In the genomic region with DNA sequence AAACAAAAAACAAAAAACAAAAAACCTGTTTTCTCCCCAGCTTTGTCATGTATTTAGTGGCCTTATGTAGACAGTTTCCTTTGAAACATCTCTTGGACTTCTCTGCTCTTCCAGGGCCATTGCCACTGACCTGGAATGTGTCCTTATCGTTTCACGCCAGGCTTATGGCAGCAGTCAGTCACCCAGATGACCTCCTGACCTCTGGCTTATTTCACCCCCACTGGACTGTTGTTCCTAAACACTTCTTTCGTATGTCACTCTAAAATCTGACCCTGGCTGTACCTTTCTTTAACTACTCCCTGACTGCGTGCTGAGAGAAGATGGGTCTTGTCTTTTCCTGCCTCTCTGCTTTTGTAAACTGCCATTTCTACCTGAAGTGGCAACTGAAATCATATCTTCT, we compare ENCODE assay signal across 1 cellular context.
TF ChIP-seq lines count a peak whose summit lies in the region.

No MANE protein-coding gene starts in this region.

TF ChIP-seq in K562, 482 proteins besides CTCF, POLR2A, EP300 and RAD21 (continued from another document and continues in another):
- TF ChIP-seq, protein P1, sequence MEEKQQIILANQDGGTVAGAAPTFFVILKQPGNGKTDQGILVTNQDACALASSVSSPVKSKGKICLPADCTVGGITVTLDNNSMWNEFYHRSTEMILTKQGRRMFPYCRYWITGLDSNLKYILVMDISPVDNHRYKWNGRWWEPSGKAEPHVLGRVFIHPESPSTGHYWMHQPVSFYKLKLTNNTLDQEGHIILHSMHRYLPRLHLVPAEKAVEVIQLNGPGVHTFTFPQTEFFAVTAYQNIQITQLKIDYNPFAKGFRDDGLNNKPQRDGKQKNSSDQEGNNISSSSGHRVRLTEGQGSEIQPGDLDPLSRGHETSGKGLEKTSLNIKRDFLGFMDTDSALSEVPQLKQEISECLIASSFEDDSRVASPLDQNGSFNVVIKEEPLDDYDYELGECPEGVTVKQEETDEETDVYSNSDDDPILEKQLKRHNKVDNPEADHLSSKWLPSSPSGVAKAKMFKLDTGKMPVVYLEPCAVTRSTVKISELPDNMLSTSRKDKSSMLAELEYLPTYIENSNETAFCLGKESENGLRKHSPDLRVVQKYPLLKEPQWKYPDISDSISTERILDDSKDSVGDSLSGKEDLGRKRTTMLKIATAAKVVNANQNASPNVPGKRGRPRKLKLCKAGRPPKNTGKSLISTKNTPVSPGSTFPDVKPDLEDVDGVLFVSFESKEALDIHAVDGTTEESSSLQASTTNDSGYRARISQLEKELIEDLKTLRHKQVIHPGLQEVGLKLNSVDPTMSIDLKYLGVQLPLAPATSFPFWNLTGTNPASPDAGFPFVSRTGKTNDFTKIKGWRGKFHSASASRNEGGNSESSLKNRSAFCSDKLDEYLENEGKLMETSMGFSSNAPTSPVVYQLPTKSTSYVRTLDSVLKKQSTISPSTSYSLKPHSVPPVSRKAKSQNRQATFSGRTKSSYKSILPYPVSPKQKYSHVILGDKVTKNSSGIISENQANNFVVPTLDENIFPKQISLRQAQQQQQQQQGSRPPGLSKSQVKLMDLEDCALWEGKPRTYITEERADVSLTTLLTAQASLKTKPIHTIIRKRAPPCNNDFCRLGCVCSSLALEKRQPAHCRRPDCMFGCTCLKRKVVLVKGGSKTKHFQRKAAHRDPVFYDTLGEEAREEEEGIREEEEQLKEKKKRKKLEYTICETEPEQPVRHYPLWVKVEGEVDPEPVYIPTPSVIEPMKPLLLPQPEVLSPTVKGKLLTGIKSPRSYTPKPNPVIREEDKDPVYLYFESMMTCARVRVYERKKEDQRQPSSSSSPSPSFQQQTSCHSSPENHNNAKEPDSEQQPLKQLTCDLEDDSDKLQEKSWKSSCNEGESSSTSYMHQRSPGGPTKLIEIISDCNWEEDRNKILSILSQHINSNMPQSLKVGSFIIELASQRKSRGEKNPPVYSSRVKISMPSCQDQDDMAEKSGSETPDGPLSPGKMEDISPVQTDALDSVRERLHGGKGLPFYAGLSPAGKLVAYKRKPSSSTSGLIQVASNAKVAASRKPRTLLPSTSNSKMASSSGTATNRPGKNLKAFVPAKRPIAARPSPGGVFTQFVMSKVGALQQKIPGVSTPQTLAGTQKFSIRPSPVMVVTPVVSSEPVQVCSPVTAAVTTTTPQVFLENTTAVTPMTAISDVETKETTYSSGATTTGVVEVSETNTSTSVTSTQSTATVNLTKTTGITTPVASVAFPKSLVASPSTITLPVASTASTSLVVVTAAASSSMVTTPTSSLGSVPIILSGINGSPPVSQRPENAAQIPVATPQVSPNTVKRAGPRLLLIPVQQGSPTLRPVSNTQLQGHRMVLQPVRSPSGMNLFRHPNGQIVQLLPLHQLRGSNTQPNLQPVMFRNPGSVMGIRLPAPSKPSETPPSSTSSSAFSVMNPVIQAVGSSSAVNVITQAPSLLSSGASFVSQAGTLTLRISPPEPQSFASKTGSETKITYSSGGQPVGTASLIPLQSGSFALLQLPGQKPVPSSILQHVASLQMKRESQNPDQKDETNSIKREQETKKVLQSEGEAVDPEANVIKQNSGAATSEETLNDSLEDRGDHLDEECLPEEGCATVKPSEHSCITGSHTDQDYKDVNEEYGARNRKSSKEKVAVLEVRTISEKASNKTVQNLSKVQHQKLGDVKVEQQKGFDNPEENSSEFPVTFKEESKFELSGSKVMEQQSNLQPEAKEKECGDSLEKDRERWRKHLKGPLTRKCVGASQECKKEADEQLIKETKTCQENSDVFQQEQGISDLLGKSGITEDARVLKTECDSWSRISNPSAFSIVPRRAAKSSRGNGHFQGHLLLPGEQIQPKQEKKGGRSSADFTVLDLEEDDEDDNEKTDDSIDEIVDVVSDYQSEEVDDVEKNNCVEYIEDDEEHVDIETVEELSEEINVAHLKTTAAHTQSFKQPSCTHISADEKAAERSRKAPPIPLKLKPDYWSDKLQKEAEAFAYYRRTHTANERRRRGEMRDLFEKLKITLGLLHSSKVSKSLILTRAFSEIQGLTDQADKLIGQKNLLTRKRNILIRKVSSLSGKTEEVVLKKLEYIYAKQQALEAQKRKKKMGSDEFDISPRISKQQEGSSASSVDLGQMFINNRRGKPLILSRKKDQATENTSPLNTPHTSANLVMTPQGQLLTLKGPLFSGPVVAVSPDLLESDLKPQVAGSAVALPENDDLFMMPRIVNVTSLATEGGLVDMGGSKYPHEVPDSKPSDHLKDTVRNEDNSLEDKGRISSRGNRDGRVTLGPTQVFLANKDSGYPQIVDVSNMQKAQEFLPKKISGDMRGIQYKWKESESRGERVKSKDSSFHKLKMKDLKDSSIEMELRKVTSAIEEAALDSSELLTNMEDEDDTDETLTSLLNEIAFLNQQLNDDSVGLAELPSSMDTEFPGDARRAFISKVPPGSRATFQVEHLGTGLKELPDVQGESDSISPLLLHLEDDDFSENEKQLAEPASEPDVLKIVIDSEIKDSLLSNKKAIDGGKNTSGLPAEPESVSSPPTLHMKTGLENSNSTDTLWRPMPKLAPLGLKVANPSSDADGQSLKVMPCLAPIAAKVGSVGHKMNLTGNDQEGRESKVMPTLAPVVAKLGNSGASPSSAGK (IDR thresholded peaks at IDR 0.05) = no peak
- TF ChIP-seq ETV6 (IDR thresholded peaks at IDR 0.05; ENCODE audit: borderline replicate concordance in 1 of 2, low read depth in 2 of 2, low read length in 1 of 2) (no peak), ETV6 (CRISPR knock-in tag; IDR thresholded peaks at IDR 0.05; ENCODE audit: borderline replicate concordance) (no peak), JUN (IDR thresholded peaks at IDR 0.05; ENCODE audit: borderline replicate concordance, low read depth, low read length) (peak; percentile 48; the same call in 1 of the 2 replicates), JUN (CRISPR knock-in tag; IDR thresholded peaks at IDR 0.05; ENCODE audit: borderline replicate concordance) (no peak), ZNF324 (CRISPR knock-in tag; IDR thresholded peaks at IDR 0.05) (no peak), XRCC3 (IDR thresholded peaks at IDR 0.05) (no peak), MAZ (CRISPR knock-in tag; conservative IDR thresholded peaks at IDR 0.05 in 1 of 2, IDR thresholded peaks at IDR 0.05 in 1 of 2) (peak in 1 of 2 experiments; percentile 30; a peak in 1 of 4 replicates), RAD51 (IDR thresholded peaks at IDR 0.05; ENCODE audit: borderline replicate concordance, low read depth) (0 out of 2 replicates have a peak, but pooled peaks have one; percentile 26), SMARCC2 (IDR thresholded peaks at IDR 0.05; ENCODE audit: low read depth) (no peak), HMGN3 (IDR thresholded peaks at IDR 0.05; ENCODE audit: borderline replicate concordance, extremely low read depth, insufficient read length, low read depth, low read length) (no peak), ZNF133 (CRISPR knock-in tag; IDR thresholded peaks at IDR 0.05) (no peak), SP1 (CRISPR knock-in tag; IDR thresholded peaks at IDR 0.05) (0 out of 2 replicates have a peak, but pooled peaks have one; percentile 29)
- TF ChIP-seq, protein P2, sequence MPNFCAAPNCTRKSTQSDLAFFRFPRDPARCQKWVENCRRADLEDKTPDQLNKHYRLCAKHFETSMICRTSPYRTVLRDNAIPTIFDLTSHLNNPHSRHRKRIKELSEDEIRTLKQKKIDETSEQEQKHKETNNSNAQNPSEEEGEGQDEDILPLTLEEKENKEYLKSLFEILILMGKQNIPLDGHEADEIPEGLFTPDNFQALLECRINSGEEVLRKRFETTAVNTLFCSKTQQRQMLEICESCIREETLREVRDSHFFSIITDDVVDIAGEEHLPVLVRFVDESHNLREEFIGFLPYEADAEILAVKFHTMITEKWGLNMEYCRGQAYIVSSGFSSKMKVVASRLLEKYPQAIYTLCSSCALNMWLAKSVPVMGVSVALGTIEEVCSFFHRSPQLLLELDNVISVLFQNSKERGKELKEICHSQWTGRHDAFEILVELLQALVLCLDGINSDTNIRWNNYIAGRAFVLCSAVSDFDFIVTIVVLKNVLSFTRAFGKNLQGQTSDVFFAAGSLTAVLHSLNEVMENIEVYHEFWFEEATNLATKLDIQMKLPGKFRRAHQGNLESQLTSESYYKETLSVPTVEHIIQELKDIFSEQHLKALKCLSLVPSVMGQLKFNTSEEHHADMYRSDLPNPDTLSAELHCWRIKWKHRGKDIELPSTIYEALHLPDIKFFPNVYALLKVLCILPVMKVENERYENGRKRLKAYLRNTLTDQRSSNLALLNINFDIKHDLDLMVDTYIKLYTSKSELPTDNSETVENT (CRISPR knock-in tag; IDR thresholded peaks at IDR 0.05) = no peak
- TF ChIP-seq, protein P3, sequence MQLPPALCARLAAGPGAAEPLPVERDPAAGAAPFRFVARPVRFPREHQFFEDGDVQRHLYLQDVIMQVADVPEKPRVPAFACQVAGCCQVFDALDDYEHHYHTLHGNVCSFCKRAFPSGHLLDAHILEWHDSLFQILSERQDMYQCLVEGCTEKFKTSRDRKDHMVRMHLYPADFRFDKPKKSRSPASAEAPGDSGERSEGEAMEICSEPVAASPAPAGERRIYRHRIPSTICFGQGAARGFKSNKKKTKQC (CRISPR knock-in tag; IDR thresholded peaks at IDR 0.05) = no peak
- TF ChIP-seq, protein P4, sequence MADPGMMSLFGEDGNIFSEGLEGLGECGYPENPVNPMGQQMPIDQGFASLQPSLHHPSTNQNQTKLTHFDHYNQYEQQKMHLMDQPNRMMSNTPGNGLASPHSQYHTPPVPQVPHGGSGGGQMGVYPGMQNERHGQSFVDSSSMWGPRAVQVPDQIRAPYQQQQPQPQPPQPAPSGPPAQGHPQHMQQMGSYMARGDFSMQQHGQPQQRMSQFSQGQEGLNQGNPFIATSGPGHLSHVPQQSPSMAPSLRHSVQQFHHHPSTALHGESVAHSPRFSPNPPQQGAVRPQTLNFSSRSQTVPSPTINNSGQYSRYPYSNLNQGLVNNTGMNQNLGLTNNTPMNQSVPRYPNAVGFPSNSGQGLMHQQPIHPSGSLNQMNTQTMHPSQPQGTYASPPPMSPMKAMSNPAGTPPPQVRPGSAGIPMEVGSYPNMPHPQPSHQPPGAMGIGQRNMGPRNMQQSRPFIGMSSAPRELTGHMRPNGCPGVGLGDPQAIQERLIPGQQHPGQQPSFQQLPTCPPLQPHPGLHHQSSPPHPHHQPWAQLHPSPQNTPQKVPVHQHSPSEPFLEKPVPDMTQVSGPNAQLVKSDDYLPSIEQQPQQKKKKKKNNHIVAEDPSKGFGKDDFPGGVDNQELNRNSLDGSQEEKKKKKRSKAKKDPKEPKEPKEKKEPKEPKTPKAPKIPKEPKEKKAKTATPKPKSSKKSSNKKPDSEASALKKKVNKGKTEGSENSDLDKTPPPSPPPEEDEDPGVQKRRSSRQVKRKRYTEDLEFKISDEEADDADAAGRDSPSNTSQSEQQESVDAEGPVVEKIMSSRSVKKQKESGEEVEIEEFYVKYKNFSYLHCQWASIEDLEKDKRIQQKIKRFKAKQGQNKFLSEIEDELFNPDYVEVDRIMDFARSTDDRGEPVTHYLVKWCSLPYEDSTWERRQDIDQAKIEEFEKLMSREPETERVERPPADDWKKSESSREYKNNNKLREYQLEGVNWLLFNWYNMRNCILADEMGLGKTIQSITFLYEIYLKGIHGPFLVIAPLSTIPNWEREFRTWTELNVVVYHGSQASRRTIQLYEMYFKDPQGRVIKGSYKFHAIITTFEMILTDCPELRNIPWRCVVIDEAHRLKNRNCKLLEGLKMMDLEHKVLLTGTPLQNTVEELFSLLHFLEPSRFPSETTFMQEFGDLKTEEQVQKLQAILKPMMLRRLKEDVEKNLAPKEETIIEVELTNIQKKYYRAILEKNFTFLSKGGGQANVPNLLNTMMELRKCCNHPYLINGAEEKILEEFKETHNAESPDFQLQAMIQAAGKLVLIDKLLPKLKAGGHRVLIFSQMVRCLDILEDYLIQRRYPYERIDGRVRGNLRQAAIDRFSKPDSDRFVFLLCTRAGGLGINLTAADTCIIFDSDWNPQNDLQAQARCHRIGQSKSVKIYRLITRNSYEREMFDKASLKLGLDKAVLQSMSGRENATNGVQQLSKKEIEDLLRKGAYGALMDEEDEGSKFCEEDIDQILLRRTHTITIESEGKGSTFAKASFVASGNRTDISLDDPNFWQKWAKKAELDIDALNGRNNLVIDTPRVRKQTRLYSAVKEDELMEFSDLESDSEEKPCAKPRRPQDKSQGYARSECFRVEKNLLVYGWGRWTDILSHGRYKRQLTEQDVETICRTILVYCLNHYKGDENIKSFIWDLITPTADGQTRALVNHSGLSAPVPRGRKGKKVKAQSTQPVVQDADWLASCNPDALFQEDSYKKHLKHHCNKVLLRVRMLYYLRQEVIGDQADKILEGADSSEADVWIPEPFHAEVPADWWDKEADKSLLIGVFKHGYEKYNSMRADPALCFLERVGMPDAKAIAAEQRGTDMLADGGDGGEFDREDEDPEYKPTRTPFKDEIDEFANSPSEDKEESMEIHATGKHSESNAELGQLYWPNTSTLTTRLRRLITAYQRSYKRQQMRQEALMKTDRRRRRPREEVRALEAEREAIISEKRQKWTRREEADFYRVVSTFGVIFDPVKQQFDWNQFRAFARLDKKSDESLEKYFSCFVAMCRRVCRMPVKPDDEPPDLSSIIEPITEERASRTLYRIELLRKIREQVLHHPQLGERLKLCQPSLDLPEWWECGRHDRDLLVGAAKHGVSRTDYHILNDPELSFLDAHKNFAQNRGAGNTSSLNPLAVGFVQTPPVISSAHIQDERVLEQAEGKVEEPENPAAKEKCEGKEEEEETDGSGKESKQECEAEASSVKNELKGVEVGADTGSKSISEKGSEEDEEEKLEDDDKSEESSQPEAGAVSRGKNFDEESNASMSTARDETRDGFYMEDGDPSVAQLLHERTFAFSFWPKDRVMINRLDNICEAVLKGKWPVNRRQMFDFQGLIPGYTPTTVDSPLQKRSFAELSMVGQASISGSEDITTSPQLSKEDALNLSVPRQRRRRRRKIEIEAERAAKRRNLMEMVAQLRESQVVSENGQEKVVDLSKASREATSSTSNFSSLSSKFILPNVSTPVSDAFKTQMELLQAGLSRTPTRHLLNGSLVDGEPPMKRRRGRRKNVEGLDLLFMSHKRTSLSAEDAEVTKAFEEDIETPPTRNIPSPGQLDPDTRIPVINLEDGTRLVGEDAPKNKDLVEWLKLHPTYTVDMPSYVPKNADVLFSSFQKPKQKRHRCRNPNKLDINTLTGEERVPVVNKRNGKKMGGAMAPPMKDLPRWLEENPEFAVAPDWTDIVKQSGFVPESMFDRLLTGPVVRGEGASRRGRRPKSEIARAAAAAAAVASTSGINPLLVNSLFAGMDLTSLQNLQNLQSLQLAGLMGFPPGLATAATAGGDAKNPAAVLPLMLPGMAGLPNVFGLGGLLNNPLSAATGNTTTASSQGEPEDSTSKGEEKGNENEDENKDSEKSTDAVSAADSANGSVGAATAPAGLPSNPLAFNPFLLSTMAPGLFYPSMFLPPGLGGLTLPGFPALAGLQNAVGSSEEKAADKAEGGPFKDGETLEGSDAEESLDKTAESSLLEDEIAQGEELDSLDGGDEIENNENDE (IDR thresholded peaks at IDR 0.05; ENCODE audit: low read depth, low read length) = no peak
- TF ChIP-seq, protein P5, sequence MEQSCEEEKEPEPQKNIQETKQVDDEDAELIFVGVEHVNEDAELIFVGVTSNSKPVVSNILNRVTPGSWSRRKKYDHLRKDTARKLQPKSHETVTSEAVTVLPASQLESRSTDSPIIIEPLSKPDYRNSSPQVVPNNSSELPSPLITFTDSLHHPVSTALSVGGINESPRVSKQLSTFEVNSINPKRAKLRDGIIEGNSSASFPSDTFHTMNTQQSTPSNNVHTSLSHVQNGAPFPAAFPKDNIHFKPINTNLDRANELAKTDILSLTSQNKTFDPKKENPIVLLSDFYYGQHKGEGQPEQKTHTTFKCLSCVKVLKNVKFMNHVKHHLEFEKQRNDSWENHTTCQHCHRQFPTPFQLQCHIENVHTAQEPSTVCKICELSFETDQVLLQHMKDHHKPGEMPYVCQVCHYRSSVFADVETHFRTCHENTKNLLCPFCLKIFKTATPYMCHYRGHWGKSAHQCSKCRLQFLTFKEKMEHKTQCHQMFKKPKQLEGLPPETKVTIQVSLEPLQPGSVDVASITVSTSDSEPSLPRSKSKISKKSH (CRISPR knock-in tag; IDR thresholded peaks at IDR 0.05) = no peak
